Comparison of ENCODE assay signal across 18 cellular contexts in the genomic region with DNA sequence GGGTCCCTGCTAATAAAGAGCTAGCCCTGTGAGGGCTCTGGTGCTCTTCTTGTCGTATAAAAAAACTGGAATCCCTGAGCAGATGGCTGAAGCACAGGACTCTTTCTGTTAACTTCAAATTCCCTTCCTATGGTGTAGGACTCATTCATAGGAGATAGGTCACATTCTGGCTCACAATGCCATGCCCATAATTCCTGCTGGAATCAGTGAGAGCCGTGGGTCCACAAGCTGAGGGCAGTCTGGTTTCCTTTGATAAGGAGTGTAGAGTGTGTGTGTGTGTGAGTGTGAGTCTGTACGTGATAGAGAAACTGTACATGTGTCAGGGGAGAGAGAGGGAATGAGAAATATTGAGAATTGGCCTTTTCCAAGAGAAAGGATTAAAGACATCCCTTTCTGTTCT.
A peak's percentile ranks its signal among the peaks of the same experiment; 100 is the strongest.
DNase-seq lines count a peak whose midpoint lies in the region; ATAC-seq and TF ChIP-seq lines count a peak whose summit lies in the region.
"Had no signal": no experiment of that assay in that cellular context is flagged by ENCODE, and none has a peak within 500 bp of the region (broad histone marks: within the 10 kb centered on the region; RNA-seq: fewer than 3 reads in every experiment).

No MANE protein-coding gene starts in this region.

- H4K20me1 ChIP-seq in fibroblast of lung (ENCODE audit: control insufficient read depth, extremely low read depth, insufficient read depth, low read length) = no peaks in the 10 kb centered on the region

- no peak overlapping the region for H2AK5ac ChIP-seq in neuronal stem cell (ENCODE audit: low read depth, low read length)

- no peak overlapping the region for H3K4me2 ChIP-seq in fibroblast of lung (ENCODE audit: extremely low read depth, insufficient read depth, low read length)
- no peak overlapping the region for H3K4me2 ChIP-seq in neuronal stem cell (ENCODE audit: insufficient read depth, low read length, poor library complexity, severe bottlenecking)

- H4K91ac ChIP-seq in neuronal stem cell (ENCODE audit: low read depth, low read length, poor library complexity) = no peak overlapping the region

- H3K27me3 ChIP-seq in fibroblast of lung (ENCODE audit: control insufficient read depth, insufficient read depth, low read length) = no peaks in the 10 kb centered on the region
- no peaks in the 10 kb centered on the region for H3K27me3 ChIP-seq in neuronal stem cell (ENCODE audit: control insufficient read depth in 3 of 3, insufficient read depth in 3 of 3, low read depth in 1 of 3, low read length in 3 of 3)
- H3K27me3 ChIP-seq: ovary, spleen, upper lobe of left lung had no signal

- no peak overlapping the region for H3K14ac ChIP-seq in neuronal stem cell (ENCODE audit: low read length)

- H3K9ac ChIP-seq in fibroblast of lung (ENCODE audit: insufficient read depth, low read length) (no peak overlapping the region), neuronal stem cell (ENCODE audit: low read depth, low read length, poor library complexity) (no peak overlapping the region)

- no peak overlapping the region for H2BK12ac ChIP-seq in neuronal stem cell (ENCODE audit: low read length)

- H2AFZ ChIP-seq in fibroblast of lung (ENCODE audit: low read length) (peak overlapping the region; percentile 49), neuronal stem cell (ENCODE audit: low read length) (peak overlapping the region; percentile 36)

- H3K18ac ChIP-seq in neuronal stem cell (ENCODE audit: low read length) = no peak overlapping the region

- H3K79me1 ChIP-seq in neuronal stem cell (ENCODE audit: low read depth, low read length) = no peaks in the 10 kb centered on the region

- no peak overlapping the region for H2BK15ac ChIP-seq in neuronal stem cell (ENCODE audit: low read length)

- H3K4me1 ChIP-seq in fibroblast of lung (ENCODE audit: control insufficient read depth, extremely low read depth, insufficient read depth, low read length) (no peaks in the 10 kb centered on the region), neuronal stem cell (ENCODE audit: control insufficient read depth in 2 of 2, insufficient read depth in 1 of 2, low read depth in 1 of 2, low read length in 2 of 2) (peaks cover 10 to 12% of the 10 kb centered on the region in 2 donors)

- no peaks in the 10 kb centered on the region for H3K79me2 ChIP-seq in fibroblast of lung (ENCODE audit: control insufficient read depth, insufficient read depth, low read length)

- H3K4me3 ChIP-seq in fibroblast of lung (replicated peaks in 1 of 4; ENCODE audit: control extremely low read depth in 1 of 4, insufficient read depth in 1 of 4, low read depth in 3 of 4, low read length in 4 of 4) (no peak overlapping the region), neuronal stem cell (ENCODE audit: low read length in 2 of 2) (no peak overlapping the region)
- H3K4me3 ChIP-seq: ovary, spleen, upper lobe of left lung had no signal

- no peak overlapping the region for H2BK120ac ChIP-seq in neuronal stem cell (ENCODE audit: low read depth, low read length)

- H3K23ac ChIP-seq in neuronal stem cell (ENCODE audit: low read depth, low read length, poor library complexity) = no peak overlapping the region

- no peak overlapping the region for H3K27ac ChIP-seq in fibroblast of lung (ENCODE audit: insufficient read depth, low read length)
- H3K27ac ChIP-seq in neuronal stem cell (replicated peaks; ENCODE audit: low read length) = no peak overlapping the region
- H3K27ac ChIP-seq: ovary, upper lobe of left lung had no signal

- no peak for ATAC-seq in GM18502 (IDR thresholded peaks at IDR 0.05; ENCODE audit: poor library complexity, unreplicated experiment)
- no peak for ATAC-seq in GM19324 (IDR thresholded peaks at IDR 0.05; ENCODE audit: low FRiP score, unreplicated experiment)

- no peak overlapping the region for H2BK5ac ChIP-seq in neuronal stem cell (ENCODE audit: low read length)

- H3K9me3 ChIP-seq in fibroblast of lung (ENCODE audit: control insufficient read depth, insufficient read depth, low read depth, low read length) (no peaks in the 10 kb centered on the region), neuronal stem cell (replicated peaks in 1 of 2; ENCODE audit: control insufficient read depth in 2 of 2, insufficient read depth in 1 of 2, low read depth in 1 of 2, low read length in 2 of 2) (no peaks in the 10 kb centered on the region)
- H3K9me3 ChIP-seq: ovary, spleen, upper lobe of left lung had no signal

- no peaks in the 10 kb centered on the region for H3K36me3 ChIP-seq in fibroblast of lung (ENCODE audit: control insufficient read depth, insufficient read depth, low read length)
- H3K36me3 ChIP-seq in neuronal stem cell (replicated peaks in 1 of 2; ENCODE audit: control insufficient read depth in 2 of 2, insufficient read depth in 2 of 2, low read length in 2 of 2) = no peaks in the 10 kb centered on the region
- H3K36me3 ChIP-seq: ovary, spleen, upper lobe of left lung had no signal

- no peak overlapping the region for H3K4ac ChIP-seq in neuronal stem cell (ENCODE audit: low read length)

- no peak for TF ChIP-seq CTCF in fibroblast of lung (conservative IDR thresholded peaks at IDR 0.05 in 1 of 2, IDR thresholded peaks at IDR 0.05 in 1 of 2; ENCODE audit: low read depth in 1 of 2, low read length in 2 of 2)

- 100% methylated on average over 1 of the region's 3 CpGs; no CpG with 5 or more reads in 1 of the 2 donors for WGBS in neuronal stem cell (ENCODE audit: extremely low coverage in 2 of 2, insufficient read length in 2 of 2, insufficient replicate concordance in 1 of 2), 2 donors

- no peak overlapping the region for H4K8ac ChIP-seq in neuronal stem cell (ENCODE audit: low read depth, low read length)

- DNase-seq in D341Med (ENCODE audit: low spot score) (peak; percentile 35), NCI-H226 (peak; percentile 18), fibroblast of lung (ENCODE audit: low read depth in 2 of 2) (peak in 1 of 2 donors; percentile 35), neuronal stem cell (ENCODE audit: low spot score) (no peak), glomerular visceral epithelial cell (ENCODE audit: extremely low spot score) (no peak), RPMI8226 (no peak)
- DNase-seq: activated B cell treated with CpG ODN at 0.5 μM for 24 hours; activated CD8-positive, alpha-beta memory T cell treated with anti-CD3 and anti-CD28 coated beads for 24 hours; activated naive CD8-positive, alpha-beta T cell treated with anti-CD3 and anti-CD28 coated beads, Interleukin-2, amount 10 ng/mL, durations not matched to agents 7 days and 5 days; effector memory CD4-positive, alpha-beta T cell; Karpas-422; NCI-H2227 treated with DMSO at 0.1 percent for 48 hours; ovary; SHP77 treated with DMSO at 0.1 percent for 48 hours; spleen; upper lobe of left lung had no signal

Comparison
In these comparisons a context has a peak if more than half of its experiments do, and no peak if none do; other contexts are left out.
1. DNase-seq: peak in D341Med (single experiment) and NCI-H226 (single experiment); none in neuronal stem cell (single experiment), glomerular visceral epithelial cell (single experiment) and RPMI8226 (single experiment).